34 cellular contexts compared by ENCODE assay signal in the genomic region with DNA sequence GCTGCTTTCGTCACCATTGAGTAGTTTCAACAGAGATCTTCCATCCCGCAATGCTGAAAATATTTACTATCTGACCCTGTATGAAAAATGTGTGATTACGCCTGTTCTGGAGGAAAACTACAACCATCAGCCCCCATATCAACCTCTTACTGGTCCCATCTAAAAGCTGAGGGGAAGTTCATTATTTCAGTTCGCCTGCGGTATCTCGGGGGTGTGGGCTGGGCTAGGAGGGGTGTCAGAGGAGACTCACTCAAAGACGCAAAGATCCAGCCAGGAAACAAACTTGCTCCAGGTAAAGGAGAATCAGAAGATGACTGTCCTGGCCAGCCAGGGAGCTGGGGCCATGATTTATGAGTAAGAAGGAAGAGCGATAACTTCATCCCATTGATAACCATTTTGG. TPM values are rescaled to one million over a fixed set of nuclear protein-coding genes. Genes with fewer than 3 reads are reported as not detected.
"Had no signal": no experiment of that assay in that cellular context is flagged by ENCODE, and none has a peak within 500 bp of the region (broad histone marks: within the 10 kb centered on the region; RNA-seq: fewer than 3 reads in every experiment).

No MANE protein-coding gene starts in this region.

- H3K36me3 Mint-ChIP-seq: mesothelial cell of epicardium; natural killer cell treated with Interleukin-12 subunit alpha and Interleukin-12 subunit beta and Interleukin-15 and Interleukin-18, amount 100 ng/mL, for 72 hours had no signal

- H3K27me3 Mint-ChIP-seq: memory B cell; naive B cell; natural killer cell treated with Interleukin-12 subunit alpha and Interleukin-12 subunit beta and Interleukin-15 and Interleukin-18, amount 100 ng/mL, for 72 hours; stimulated activated naive B cell treated with anti-CD40 and anti-IgM and Interleukin-4, amounts not matched to agents 10 μg/mL and 1 μg/mL and 100 μg/mL, for 72 hours; stimulated activated naive CD8-positive, alpha-beta T cell treated with anti-CD3 and anti-CD28 coated beads, Interleukin-15, Interleukin-2, amounts not matched to agents 100 ng/mL and 50 ng/mL, for 24 hours had no signal

- H3K36me3 ChIP-seq: gastroesophageal sphincter, heart right ventricle, lower lobe of right lung, neutrophil, prostate gland, sigmoid colon, thoracic aorta, tibial nerve had no signal

- H3K4me3 Mint-ChIP-seq: memory B cell; mesothelial cell of epicardium; naive B cell; natural killer cell treated with Interleukin-12 subunit alpha and Interleukin-12 subunit beta and Interleukin-15 and Interleukin-18, amount 100 ng/mL, for 72 hours; neural crest cell; stimulated activated naive B cell treated with anti-CD40 and anti-IgM and Interleukin-4, amounts not matched to agents 10 μg/mL and 1 μg/mL and 100 μg/mL, for 72 hours; stimulated activated naive CD8-positive, alpha-beta T cell treated with anti-CD3 and anti-CD28 coated beads, Interleukin-15, Interleukin-2, amounts not matched to agents 100 ng/mL and 50 ng/mL, for 24 hours had no signal

- DNase-seq: central memory CD4-positive, alpha-beta T cell; cortex of kidney; dorsolateral prefrontal cortex; effector CD4-positive, alpha-beta T cell; foreskin fibroblast; heart right ventricle; hippocampal formation; kidney glomerular epithelial cell; left colon; left ventricle myocardium superior; lower lobe of right lung; mucosa of descending colon; naive B cell; right cardiac atrium; sigmoid colon; stimulated activated CD4-positive, alpha-beta T cell treated with anti-CD3 and anti-CD28 coated beads, Interleukin-15, amount 100 ng/mL, for 24 hours; stimulated activated CD4-positive, alpha-beta T cell treated with anti-CD3 and anti-CD28 coated beads, Interleukin-2, amount 100 ng/mL, for 48 hours; stimulated activated naive B cell treated with anti-CD40 and anti-IgM and Interleukin-4, amounts not matched to agents 10 μg/mL and 1 μg/mL and 100 μg/mL, for 72 hours had no signal

- H3K27ac ChIP-seq: gastroesophageal sphincter, lower lobe of right lung, neutrophil, prostate gland, sigmoid colon, thoracic aorta, tibial nerve had no signal

- H3K9me3 Mint-ChIP-seq: mesothelial cell of epicardium; natural killer cell treated with Interleukin-12 subunit alpha and Interleukin-12 subunit beta and Interleukin-15 and Interleukin-18, amount 100 ng/mL, for 72 hours; stimulated activated naive CD8-positive, alpha-beta T cell treated with anti-CD3 and anti-CD28 coated beads, Interleukin-15, Interleukin-2, amounts not matched to agents 100 ng/mL and 50 ng/mL, for 24 hours had no signal

- H3K4me1 ChIP-seq: gastroesophageal sphincter, lower lobe of right lung, prostate gland, sigmoid colon, tibial nerve had no signal

- H3K27ac Mint-ChIP-seq: memory B cell; mesothelial cell of epicardium; natural killer cell treated with Interleukin-12 subunit alpha and Interleukin-12 subunit beta and Interleukin-15 and Interleukin-18, amount 100 ng/mL, for 72 hours; stimulated activated naive B cell treated with anti-CD40 and anti-IgM and Interleukin-4, amounts not matched to agents 10 μg/mL and 1 μg/mL and 100 μg/mL, for 72 hours; stimulated activated naive CD8-positive, alpha-beta T cell treated with anti-CD3 and anti-CD28 coated beads, Interleukin-15, Interleukin-2, amounts not matched to agents 100 ng/mL and 50 ng/mL, for 24 hours had no signal

- H3K27me3 ChIP-seq: dorsolateral prefrontal cortex, gastroesophageal sphincter, heart right ventricle, neutrophil, sigmoid colon, tibial nerve had no signal

- ATAC-seq: gastroesophageal sphincter; heart right ventricle; left colon; left ventricle myocardium superior; lower lobe of right lung; mucosa of descending colon; natural killer cell treated with Interleukin-12 subunit alpha and Interleukin-12 subunit beta and Interleukin-15 and Interleukin-18, amount 100 ng/mL, for 72 hours; right cardiac atrium; stimulated activated naive B cell treated with anti-CD40 and anti-IgM and Interleukin-4, amounts not matched to agents 10 μg/mL and 1 μg/mL and 100 μg/mL, for 72 hours had no signal

- H3K4me3 ChIP-seq: dorsolateral prefrontal cortex, gastroesophageal sphincter, heart right ventricle, lower lobe of right lung, mucosa of descending colon, prostate gland, sigmoid colon, thoracic aorta, tibial nerve had no signal

- H3K4me1 Mint-ChIP-seq: mesothelial cell of epicardium had no signal

- FAIRE-seq: islet of Langerhans had no signal

- H3K9me3 ChIP-seq: gastroesophageal sphincter, heart right ventricle, lower lobe of right lung, mucosa of descending colon, neutrophil, prostate gland, sigmoid colon, thoracic aorta, tibial nerve had no signal

RNA-seq across cellular contexts. Expression of gene CACNG1, which starts 13.7 kb away (rescaled TPM):
- total RNA-seq: cerebellum; gastroesophageal sphincter; left colon; left ventricle myocardium superior; lower lobe of right lung; mucosa of descending colon; natural killer cell treated with Interleukin-12 subunit alpha and Interleukin-12 subunit beta and Interleukin-15 and Interleukin-18, amount 100 ng/mL, for 72 hours; osteoblast; renal cortical epithelial cell; right cardiac atrium; sigmoid colon; thoracic aorta; tibial nerve had no signal
- polyA plus RNA-seq: esophagus, heart right ventricle, right cardiac atrium, sigmoid colon, urinary bladder had no signal
